ENCODE assay signal across 19 cellular contexts in genomic region chr2:141565597-141565996, GRCh38.
"Had no signal": no experiment of that assay in that cellular context is flagged by ENCODE, and none has a peak within 500 bp of the region (broad histone marks: within the 10 kb centered on the region; RNA-seq: fewer than 3 reads in every experiment).

No MANE protein-coding gene starts in this region.

- H3K27me3 ChIP-seq: colonic mucosa, dorsolateral prefrontal cortex, esophagus muscularis mucosa, foreskin keratinocyte, gastroesophageal sphincter, heart left ventricle, hepatocyte, left lung had no signal

- H3K4me1 ChIP-seq: colonic mucosa, esophagus muscularis mucosa, foreskin keratinocyte, gastroesophageal sphincter, heart left ventricle, left lung, lower lobe of right lung had no signal

- H3K36me3 Mint-ChIP-seq: naive thymus-derived CD4-positive, alpha-beta T cell had no signal

- H3K4me2 ChIP-seq: hepatocyte had no signal

- H2AFZ ChIP-seq: hepatocyte had no signal

- H3K27me3 Mint-ChIP-seq: naive thymus-derived CD4-positive, alpha-beta T cell had no signal

- H3K27ac ChIP-seq: colonic mucosa, epithelial cell of prostate, esophagus muscularis mucosa, foreskin keratinocyte, gastroesophageal sphincter, heart left ventricle, hepatocyte, left lung, lower lobe of right lung had no signal

- ATAC-seq: foreskin keratinocyte; gastroesophageal sphincter; heart left ventricle; left cardiac atrium; left lung; left ventricle myocardium superior; lower lobe of right lung; naive thymus-derived CD4-positive, alpha-beta T cell had no signal

- DNase-seq: colonic mucosa; dermis blood vessel endothelial cell; dorsolateral prefrontal cortex; effector CD4-positive, alpha-beta T cell; effector memory CD4-positive, alpha-beta T cell; foreskin keratinocyte; heart left ventricle; hypothalamus; left cardiac atrium; left lung; left ventricle myocardium superior; lower lobe of right lung; mesenchymal stem cell; midbrain; naive thymus-derived CD4-positive, alpha-beta T cell had no signal

- H3K4me3 Mint-ChIP-seq: naive thymus-derived CD4-positive, alpha-beta T cell had no signal

- H3K27ac Mint-ChIP-seq: naive thymus-derived CD4-positive, alpha-beta T cell had no signal

- H3K4me3 ChIP-seq: colonic mucosa, dorsolateral prefrontal cortex, esophagus muscularis mucosa, gastroesophageal sphincter, heart left ventricle, hepatocyte, left lung, lower lobe of right lung had no signal

- H3K36me3 ChIP-seq: colonic mucosa, esophagus muscularis mucosa, gastroesophageal sphincter, heart left ventricle, left lung, lower lobe of right lung had no signal

- H3K79me2 ChIP-seq: hepatocyte had no signal

- H3K4me1 Mint-ChIP-seq: naive thymus-derived CD4-positive, alpha-beta T cell had no signal
